ENCODE assay signal across 8 cellular contexts in genomic region chr17:63476857-63477470, GRCh38. TPM values are rescaled to one million over a fixed set of nuclear protein-coding genes. Genes with fewer than 3 reads are reported as not detected.
DNase-seq lines count a peak whose midpoint lies in the region; ATAC-seq and TF ChIP-seq lines count a peak whose summit lies in the region.

TSS of gene ACE (plus strand) at chr17:63477061. CDS start at chr17:63477095, 34 bp downstream.

- H3K4me3 ChIP-seq in ACC112 (ENCODE audit: low read depth, low read length), result peak within 1 kb of the TSS; percentile 79
- peak within 1 kb of the TSS; percentile 50 to 52 for H3K4me3 ChIP-seq in foreskin fibroblast (ENCODE audit: low read depth in 1 of 2, low read length in 2 of 2)

- H3K4me1 ChIP-seq in ACC112 (ENCODE audit: control insufficient read depth, insufficient read depth, low read length, unreplicated experiment), result peaks cover 12% of the 10 kb centered on the region

- H3K4me3 Mint-ChIP-seq in activated T-cell treated with anti-CD3 and anti-CD28 coated beads, Interleukin-2, amount 50 U/mL, for 72 hours, result peak within 1 kb of the TSS; percentile 84 to 89
- H3K4me3 Mint-ChIP-seq in neural crest cell, result peak within 1 kb of the TSS; percentile 90

- ATAC-seq in GM19351 (IDR thresholded peaks at IDR 0.05; ENCODE audit: unreplicated experiment) (peak; percentile 53), GM18519 (IDR thresholded peaks at IDR 0.05; ENCODE audit: low FRiP score, unreplicated experiment) (no peak), HG03439 (IDR thresholded peaks at IDR 0.05; ENCODE audit: unreplicated experiment) (no peak)
- peak; percentile 72 for ATAC-seq in activated T-cell treated with anti-CD3 and anti-CD28 coated beads, Interleukin-2, amount 50 U/mL, for 72 hours (replicated peaks in 1 of 2)

- DNase-seq in NCI-H510A treated with DMSO at 0.1 percent for 48 hours (lab: John Stamatoyannopoulos, UW) (peak; percentile 85), foreskin fibroblast (peak in 1 of 2 donors; percentile 48), neural crest cell (ENCODE audit: low read depth, low spot score) (no peak)
- peak; percentile 42 to 46 for DNase-seq in activated T-cell treated with anti-CD3 and anti-CD28 coated beads, Interleukin-2, amount 50 U/mL, for 72 hours

- H3K79me2 ChIP-seq in ACC112 (ENCODE audit: control insufficient read depth, insufficient read depth, low read length, unreplicated experiment), result no peaks in the 10 kb centered on the region

- no peak within 1 kb of the TSS for H3K27ac Mint-ChIP-seq in activated T-cell treated with anti-CD3 and anti-CD28 coated beads, Interleukin-2, amount 50 U/mL, for 72 hours
- H3K27ac Mint-ChIP-seq in neural crest cell (ENCODE audit: unreplicated experiment), result no peak within 1 kb of the TSS

- no peaks in the 10 kb centered on the region for H3K36me3 Mint-ChIP-seq in activated T-cell treated with anti-CD3 and anti-CD28 coated beads, Interleukin-2, amount 50 U/mL, for 72 hours (ENCODE audit: insufficient read depth in 2 of 2)
- H3K36me3 Mint-ChIP-seq in neural crest cell (ENCODE audit: low read depth), result no peaks in the 10 kb centered on the region

- peaks cover 34% of the 10 kb centered on the region for H3K27me3 Mint-ChIP-seq in activated T-cell treated with anti-CD3 and anti-CD28 coated beads, Interleukin-2, amount 50 U/mL, for 72 hours (ENCODE audit: low read depth)
- H3K27me3 Mint-ChIP-seq in neural crest cell (ENCODE audit: low read depth), result peaks cover 65% of the 10 kb centered on the region

- no peak within 1 kb of the TSS for H3K27ac ChIP-seq in ACC112 (ENCODE audit: low read depth, low read length)

- no peaks in the 10 kb centered on the region for H3K36me3 ChIP-seq in ACC112 (ENCODE audit: insufficient read depth, low read length)

- peaks cover 9% of the 10 kb centered on the region for H3K4me1 Mint-ChIP-seq in activated T-cell treated with anti-CD3 and anti-CD28 coated beads, Interleukin-2, amount 50 U/mL, for 72 hours (ENCODE audit: low read depth)
- H3K4me1 Mint-ChIP-seq in neural crest cell, result peaks cover 4% of the 10 kb centered on the region

- TF ChIP-seq CTCF in foreskin fibroblast (IDR thresholded peaks at IDR 0.05; ENCODE audit: low read depth, low read length) (no peak), neural crest cell (conservative IDR thresholded peaks at IDR 0.05) (peak; percentile 28)

- peak within 1 kb of the TSS; percentile 83 for H2AFZ ChIP-seq in ACC112 (ENCODE audit: low read length, unreplicated experiment)

- H3K27me3 ChIP-seq in ACC112 (ENCODE audit: insufficient read depth, low read length), result no peaks in the 10 kb centered on the region

- no peaks in the 10 kb centered on the region for H3K9me3 Mint-ChIP-seq in activated T-cell treated with anti-CD3 and anti-CD28 coated beads, Interleukin-2, amount 50 U/mL, for 72 hours
- no peaks in the 10 kb centered on the region for H3K9me3 Mint-ChIP-seq in neural crest cell

RNA-seq across cellular contexts. Expression of gene ACE, which starts in this region (rescaled TPM):
- 1 to 10 TPM in 1 of 2 donors, under 1 TPM in 1; 0.58 to 2.5 TPM for total RNA-seq in activated T-cell treated with anti-CD3 and anti-CD28 coated beads, Interleukin-2, amount 50 U/mL, for 72 hours
- total RNA-seq in neural crest cell, result 0.42 and 0.61 TPM in 2 replicates

Comparison
In these comparisons a context has a peak if more than half of its experiments do, and no peak if none do; other contexts are left out.
1. ATAC-seq: peak in GM19351 (single experiment) and activated T-cell treated with anti-CD3 and anti-CD28 coated beads, Interleukin-2, amount 50 U/mL, for 72 hours (2 of 2); none in GM18519 (single experiment) and HG03439 (single experiment).